Comparison of ENCODE assay signal across 6 cellular contexts in genomic region chr16:22153074-22153473, GRCh38. TPM values are rescaled to one million over a fixed set of nuclear protein-coding genes. Genes with fewer than 3 reads are reported as not detected.
"Had no signal": no experiment of that assay in that cellular context is flagged by ENCODE, and none has a peak within 500 bp of the region (broad histone marks: within the 10 kb centered on the region; RNA-seq: fewer than 3 reads in every experiment).

No MANE protein-coding gene starts in this region.

RNA-seq across cellular contexts. Expression of gene SDR42E2, which starts 9.2 kb away (rescaled TPM):
- total RNA-seq: GM23248, H4, H7, HFFc6, HT1080, IMR-90 had no signal
- polyA plus RNA-seq: GM23248, IMR-90 had no signal
